Comparison of ENCODE assay signal across 8 cellular contexts in the genomic region with DNA sequence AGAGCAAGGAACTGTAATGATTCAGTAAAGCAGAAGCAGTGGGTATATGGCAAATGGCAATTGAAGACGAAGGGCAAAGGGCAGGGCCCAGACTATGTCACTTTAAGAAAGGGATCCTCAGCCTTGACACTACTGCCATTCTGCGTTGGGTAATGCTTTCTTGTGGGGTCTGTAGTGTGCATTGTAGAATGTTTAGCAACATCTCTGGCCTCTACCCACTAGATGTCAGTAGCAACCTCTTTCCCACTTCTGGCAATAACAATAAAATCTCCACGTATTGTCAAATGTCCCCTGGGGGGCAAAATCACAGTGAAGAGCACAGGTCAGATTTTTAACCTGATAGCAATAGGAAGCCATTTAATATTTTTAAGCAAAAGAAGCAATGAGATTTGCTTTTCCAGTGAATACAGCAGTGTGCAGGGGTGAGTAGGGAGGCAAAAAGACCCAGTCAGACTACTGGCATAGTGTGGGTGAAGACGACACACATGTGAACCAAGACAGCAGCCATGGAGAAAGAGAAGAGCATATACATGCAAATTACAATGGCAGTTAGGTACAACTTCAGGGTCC.
DNase-seq lines count a peak whose midpoint lies in the region; ATAC-seq and TF ChIP-seq lines count a peak whose summit lies in the region.

No MANE protein-coding gene starts in this region.

- DNase-seq in A172 (ENCODE audit: low spot score) (peak; percentile 1), RWPE2 (ENCODE audit: low spot score) (no peak), heart right ventricle (no peak), SKM-1 (lab: John Stamatoyannopoulos, UW; ENCODE audit: unreplicated experiment) (no peak), NCI-H2029 (lab: John Stamatoyannopoulos, UW) (no peak)
- no peak for DNase-seq in stimulated activated CD4-positive, alpha-beta T cell treated with anti-CD3 and anti-CD28 coated beads, Interleukin-2, amount 100 ng/mL, for 48 hours
- DNase-seq in activated naive CD4-positive, alpha-beta T cell treated with anti-CD3 and anti-CD28 coated beads, Interleukin-2, amount 50 U/mL, for 16 hours, result no peak

- H3K4me1 ChIP-seq in RWPE2 (ENCODE audit: insufficient read depth, poor library complexity, severe bottlenecking) (peaks cover 25% of the 10 kb centered on the region), heart right ventricle (peaks cover 0 to 18% (median 0%) of the 10 kb centered on the region in 9 donors)

- H3K27me3 ChIP-seq in RWPE2 (ENCODE audit: insufficient read depth, poor library complexity, severe bottlenecking) (no peaks in the 10 kb centered on the region), heart right ventricle (no peaks in the 10 kb centered on the region)

- intact Hi-C loops in heart right ventricle (cut with DNase I), result loop anchor here in 6 of 10 donors (5.0 to 10.0 kb wide), 2 partner anchors 164 to 166 kb away; no protein-coding TSS in a partner anchor

- ATAC-seq in RWPE2 (ENCODE audit: low read depth) (no peak), heart right ventricle (peak in 2 of 8 donors; percentile 35 to 42)

- WGBS in heart right ventricle, 2 donors, result 60 to 68% methylated on average over 4 of the region's 4 CpGs

- TF ChIP-seq CTCF in GM12873 (IDR thresholded peaks at IDR 0.05; ENCODE audit: insufficient read depth, low read depth, low read length, missing control alignments), result peak; percentile 46
- TF ChIP-seq CTCF in RWPE2 (IDR thresholded peaks at IDR 0.05; ENCODE audit: poor library complexity, severe bottlenecking), result peak; percentile 70
- TF ChIP-seq CTCF in heart right ventricle (IDR thresholded peaks at IDR 0.05), result peak in 7 of 9 donors; percentile 35 to 63 (median 48)

- no peak overlapping the region for H3K4me3 ChIP-seq in RWPE2 (ENCODE audit: severe bottlenecking)
- no peak overlapping the region for H3K4me3 ChIP-seq in heart right ventricle

- H3K9me3 ChIP-seq in RWPE2 (ENCODE audit: severe bottlenecking) (peaks cover 3% of the 10 kb centered on the region), heart right ventricle (peaks cover 0 to 3% (median 0%) of the 10 kb centered on the region in 11 donors)

- H3K27ac ChIP-seq in RWPE2 (ENCODE audit: poor library complexity, severe bottlenecking) (no peak overlapping the region), heart right ventricle (no peak overlapping the region)

- H3K36me3 ChIP-seq in RWPE2 (ENCODE audit: low read depth) (no peaks in the 10 kb centered on the region), heart right ventricle (peaks cover 0 to 30% (median 3%) of the 10 kb centered on the region in 9 donors)
